ENCODE assay signal across 8 cellular contexts in the genomic region with DNA sequence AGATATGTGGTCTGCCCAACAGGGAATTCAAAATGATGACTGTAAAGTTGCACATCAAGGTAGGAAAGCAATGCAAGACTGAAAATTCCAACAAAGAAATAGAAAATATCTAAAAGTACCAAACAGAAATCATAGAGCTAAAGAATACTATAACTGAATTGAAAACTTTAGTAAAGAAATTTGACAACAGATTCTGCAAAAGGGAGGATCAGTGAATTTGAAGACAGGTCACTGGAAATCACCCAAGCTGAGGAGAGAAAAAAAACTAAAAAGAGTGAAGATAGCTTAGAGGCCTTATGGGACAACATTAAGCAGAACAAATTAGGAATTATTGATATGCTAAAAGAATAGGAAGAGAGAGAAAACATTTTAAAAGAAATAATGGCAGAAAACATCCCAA.
"Had no signal": no experiment of that assay in that cellular context is flagged by ENCODE, and none has a peak within 500 bp of the region (broad histone marks: within the 10 kb centered on the region; RNA-seq: fewer than 3 reads in every experiment).

No MANE protein-coding gene starts in this region.

- H3K4me3 ChIP-seq: GM23248, HAP-1 had no signal

- H3K9me3 ChIP-seq: HAP-1 had no signal

- H3K27ac ChIP-seq: GM23248, HL-60 had no signal

- ATAC-seq: HCT116, HepG2 had no signal

- DNase-seq: GM23248, GOT3, H7, KG1 had no signal

- H3K9ac ChIP-seq: GM23248 had no signal

- H3K36me3 ChIP-seq: HAP-1 had no signal
